In genomic region chr10:45372251-45372951, GRCh38 we compare ENCODE assay signal across 13 cellular contexts. TPM values are rescaled to one million over a fixed set of nuclear protein-coding genes. Genes with fewer than 3 reads are reported as not detected.
A peak's percentile ranks its signal among the peaks of the same experiment; 100 is the strongest.
DNase-seq lines count a peak whose midpoint lies in the region; ATAC-seq, FAIRE-seq and TF ChIP-seq lines count a peak whose summit lies in the region.
"Had no signal": no experiment of that assay in that cellular context is flagged by ENCODE, and none has a peak within 500 bp of the region (broad histone marks: within the 10 kb centered on the region; RNA-seq: fewer than 3 reads in every experiment).

No MANE protein-coding gene starts in this region.

- no peaks in the 10 kb centered on the region for H3K79me1 ChIP-seq in H1 (ENCODE audit: low read depth, low read length)

- H3K4me1 ChIP-seq in OCI-LY1 (ENCODE audit: insufficient read depth, low read length, severe bottlenecking) (peaks cover 67% of the 10 kb centered on the region), H1 (replicated peaks in 1 of 4; ENCODE audit: control insufficient read depth in 3 of 4, insufficient read depth in 4 of 4, low read length in 3 of 4) (peaks cover 0 to 8% (median 5%) of the 10 kb centered on the region in 4 experiments; a peak in 5 of 7 replicates)

- TF ChIP-seq EP300 in H1 (IDR thresholded peaks at IDR 0.05; ENCODE audit: borderline replicate concordance in 1 of 2, low read depth in 2 of 2, low read length in 2 of 2) = no peak

- CTCF ChIA-PET in activated CD8-positive, alpha-beta memory T cell treated with anti-CD3 and anti-CD28 coated beads, Interleukin-2, amount 10 ng/mL, durations not matched to agents 7 days and 5 days (lab: Charles Lee) = no interaction called here
- CTCF ChIA-PET in H1 (lab: Charles Lee; ENCODE audit: partially characterized antibody) = no interaction called here

- H3K9me3 ChIP-seq in OCI-LY1 (ENCODE audit: low read length) = no peaks in the 10 kb centered on the region
- no peaks in the 10 kb centered on the region for H3K9me3 ChIP-seq in H1 (ENCODE audit: insufficient read depth in 2 of 2, low read depth in 1 of 2, low read length in 1 of 2)
- H3K9me3 ChIP-seq: thoracic aorta had no signal

- peaks cover 41% of the 10 kb centered on the region for H3K36me3 ChIP-seq in OCI-LY1 (ENCODE audit: insufficient read depth, low read length)
- H3K36me3 ChIP-seq in H1 (ENCODE audit: control insufficient read depth in 2 of 4, insufficient read depth in 4 of 4, low read length in 3 of 4) = no peaks in the 10 kb centered on the region
- H3K36me3 ChIP-seq: thoracic aorta had no signal

- no peak overlapping the region for H3K4ac ChIP-seq in H1 (replicated peaks; ENCODE audit: insufficient read length, low read depth, low read length)

- no peak overlapping the region for H4K8ac ChIP-seq in H1 (ENCODE audit: extremely low read depth, insufficient read depth, low read length)

- H3K23me2 ChIP-seq in H1 (ENCODE audit: low read depth, low read length) = peaks cover 17% of the 10 kb centered on the region

- H3F3A ChIP-seq in OCI-LY1 (ENCODE audit: insufficient read depth, low read length) = peaks cover 6% of the 10 kb centered on the region; the same call in 1 of the 2 replicates

- H3K4me2 ChIP-seq in OCI-LY1 (ENCODE audit: low read length) = peak overlapping the region; percentile 95
- H3K4me2 ChIP-seq in H1 (ENCODE audit: insufficient read depth in 1 of 2, low read depth in 2 of 2, low read length in 2 of 2) = peak overlapping the region; percentile 77 to 91; a peak in 1 of 4 replicates

- no peak overlapping the region for H4K91ac ChIP-seq in H1 (replicated peaks; ENCODE audit: insufficient read length, low read length)

- H3K18ac ChIP-seq in H1 (ENCODE audit: extremely low read depth, low read length) = no peak overlapping the region

- TF ChIP-seq CTCF in OCI-LY1 (IDR thresholded peaks at IDR 0.05; ENCODE audit: low read length) = no peak
- no peak for TF ChIP-seq CTCF in H1 (IDR thresholded peaks at IDR 0.05; ENCODE audit: control extremely low read depth in 1 of 3, insufficient read depth in 1 of 3, low read depth in 1 of 3, low read length in 3 of 3)

- POLR2A ChIA-PET in H1 (lab: Charles Lee; ENCODE audit: partially characterized antibody) = no interaction called here

- no peak overlapping the region for H2BK120ac ChIP-seq in H1 (replicated peaks; ENCODE audit: low read depth, low read length)

- peak overlapping the region; percentile 98 for H3K4me3 ChIP-seq in OCI-LY1 (ENCODE audit: low read depth, low read length, poor library complexity, severe bottlenecking)
- H3K4me3 ChIP-seq in H1 (ENCODE audit: extremely low read depth in 1 of 4, insufficient read depth in 2 of 4, low read depth in 3 of 4, low read length in 4 of 4) = peak overlapping the region in 1 of 4 experiments; percentile 69; a peak in 1 of 8 replicates

- H3K14ac ChIP-seq in H1 (ENCODE audit: insufficient read length) = no peak overlapping the region

- no peak overlapping the region for H2BK5ac ChIP-seq in H1 (ENCODE audit: low read depth, low read length)

- no peak overlapping the region for H3K27ac Mint-ChIP-seq in activated CD8-positive, alpha-beta memory T cell treated with anti-CD3 and anti-CD28 coated beads, Interleukin-2, amount 10 ng/mL, durations not matched to agents 7 days and 5 days
- H3K27ac Mint-ChIP-seq in stimulated activated naive B cell treated with anti-CD40 and anti-IgM and Interleukin-4, amounts not matched to agents 10 μg/mL and 1 μg/mL and 100 μg/mL, for 72 hours = no peak overlapping the region

- H2BK12ac ChIP-seq in H1 (ENCODE audit: low read depth, low read length) = no peak overlapping the region

- H3K27ac ChIP-seq in OCI-LY1 (ENCODE audit: low read depth, low read length, poor library complexity, severe bottlenecking) (peak overlapping the region; percentile 100), H1 (ENCODE audit: low read depth, low read length) (no peak overlapping the region)
- H3K27ac ChIP-seq: thoracic aorta had no signal

- no peak overlapping the region for H3K23ac ChIP-seq in H1 (ENCODE audit: insufficient read length)

- no peak overlapping the region for H3K56ac ChIP-seq in H1 (replicated peaks; ENCODE audit: insufficient read length, low read depth, low read length)

- H3K9me2 ChIP-seq in OCI-LY1 (ENCODE audit: low read depth, low read length) = no peaks in the 10 kb centered on the region

- H3K9ac ChIP-seq in OCI-LY1 (ENCODE audit: low read length) (peak overlapping the region; percentile 93), H1 (replicated peaks in 1 of 4; ENCODE audit: extremely low read depth in 1 of 4, low read depth in 3 of 4, low read length in 3 of 4) (no peak overlapping the region)

- TF ChIP-seq POLR2A in H1 (IDR thresholded peaks at IDR 0.05; ENCODE audit: control extremely low read depth in 1 of 2, low read depth in 2 of 2, low read length in 2 of 2) (no peak), erythroblast (IDR thresholded peaks at IDR 0.05; ENCODE audit: low read length) (no peak), GM18505 (IDR thresholded peaks at IDR 0.05; ENCODE audit: borderline replicate concordance, extremely low read depth, insufficient read depth, insufficient read length) (no peak)

- H3K79me2 ChIP-seq in OCI-LY1 (ENCODE audit: insufficient read depth, low read length) = peaks cover 78% of the 10 kb centered on the region
- no peaks in the 10 kb centered on the region for H3K79me2 ChIP-seq in H1 (ENCODE audit: control insufficient read depth in 1 of 2, insufficient read depth in 2 of 2, low read length in 2 of 2)

- no peak overlapping the region for H2BK15ac ChIP-seq in H1 (ENCODE audit: low read length)

- no peaks in the 10 kb centered on the region for H3K27me3 ChIP-seq in OCI-LY1 (ENCODE audit: insufficient read depth, low read length)
- H3K27me3 ChIP-seq in H1 (replicated peaks in 1 of 4; ENCODE audit: control insufficient read depth in 3 of 4, extremely low read depth in 1 of 4, insufficient read depth in 3 of 4, low read length in 3 of 4) = peaks cover 8 to 42% (median 34%) of the 10 kb centered on the region in 4 experiments

- no peak for FAIRE-seq in H1 (lab: Jason Lieb, UNC)
- FAIRE-seq: G401.6, HTR-8/SVneo had no signal

- 84% methylated on average over 9 of the region's 9 CpGs; no CpG with 5 or more reads in 1 of the 2 experiments for WGBS in H1 (ENCODE audit: extremely low coverage in 1 of 2, insufficient coverage in 1 of 2, insufficient read length in 1 of 2, insufficient replicate concordance in 2 of 2, low coverage in 1 of 2, low lambda C conversion rate in 2 of 2, missing lambda C conversion rate in 1 of 2), 2 experiments

- H3K36me3 Mint-ChIP-seq in activated CD8-positive, alpha-beta memory T cell treated with anti-CD3 and anti-CD28 coated beads, Interleukin-2, amount 10 ng/mL, durations not matched to agents 7 days and 5 days = no peaks in the 10 kb centered on the region
- peaks cover 0 to 4% of the 10 kb centered on the region in 2 donors for H3K36me3 Mint-ChIP-seq in stimulated activated naive B cell treated with anti-CD40 and anti-IgM and Interleukin-4, amounts not matched to agents 10 μg/mL and 1 μg/mL and 100 μg/mL, for 72 hours

- no peak overlapping the region for H4K5ac ChIP-seq in H1 (ENCODE audit: insufficient read length, low read depth, low read length)

- H3K4me3 Mint-ChIP-seq in activated CD8-positive, alpha-beta memory T cell treated with anti-CD3 and anti-CD28 coated beads, Interleukin-2, amount 10 ng/mL, durations not matched to agents 7 days and 5 days = peak overlapping the region; percentile 79
- peak overlapping the region; percentile 92 to 98 for H3K4me3 Mint-ChIP-seq in stimulated activated naive B cell treated with anti-CD40 and anti-IgM and Interleukin-4, amounts not matched to agents 10 μg/mL and 1 μg/mL and 100 μg/mL, for 72 hours

- H4K20me1 ChIP-seq in OCI-LY1 (ENCODE audit: insufficient read depth, low read length) = 0 out of 2 replicates have a peak, but pooled peaks cover 3% of the 10 kb centered on the region
- no peaks in the 10 kb centered on the region for H4K20me1 ChIP-seq in H1 (replicated peaks in 1 of 2; ENCODE audit: control insufficient read depth in 1 of 2, insufficient read depth in 2 of 2, low read length in 2 of 2)

- H2BK20ac ChIP-seq in H1 (ENCODE audit: low read length) = no peak overlapping the region

- no peak overlapping the region for H2AFZ ChIP-seq in OCI-LY1 (ENCODE audit: low read length)
- no peak overlapping the region for H2AFZ ChIP-seq in H1 (ENCODE audit: low read length)

- peaks cover 74% of the 10 kb centered on the region for H3K27me3 Mint-ChIP-seq in activated CD8-positive, alpha-beta memory T cell treated with anti-CD3 and anti-CD28 coated beads, Interleukin-2, amount 10 ng/mL, durations not matched to agents 7 days and 5 days
- no peaks in the 10 kb centered on the region for H3K27me3 Mint-ChIP-seq in stimulated activated naive B cell treated with anti-CD40 and anti-IgM and Interleukin-4, amounts not matched to agents 10 μg/mL and 1 μg/mL and 100 μg/mL, for 72 hours

- no peak for DNase-seq in activated CD8-positive, alpha-beta memory T cell treated with anti-CD3 and anti-CD28 coated beads, Interleukin-2, amount 10 ng/mL, durations not matched to agents 7 days and 5 days
- DNase-seq in activated CD8-positive, alpha-beta memory T cell treated with anti-CD3 and anti-CD28 coated beads, Interleukin-2, amount 50 U/mL, for 48 hours = no peak
- no peak for DNase-seq in H1 (ENCODE audit: low read depth in 1 of 2, low spot score in 2 of 2)
- DNase-seq in stimulated activated naive B cell treated with anti-CD40 and anti-IgM and Interleukin-4, amounts not matched to agents 10 μg/mL and 1 μg/mL and 100 μg/mL, for 72 hours = no peak
- DNase-seq in erythroblast (lab: John Stamatoyannopoulos, UW) = no peak
- DNase-seq in NCI-H1092 (lab: John Stamatoyannopoulos, UW) = no peak

- ATAC-seq in activated CD8-positive, alpha-beta memory T cell treated with anti-CD3 and anti-CD28 coated beads, Interleukin-2, amount 10 ng/mL, durations not matched to agents 7 days and 5 days = no peak
- ATAC-seq in stimulated activated naive B cell treated with anti-CD40 and anti-IgM and Interleukin-4, amounts not matched to agents 10 μg/mL and 1 μg/mL and 100 μg/mL, for 72 hours (replicated peaks) = no peak
- ATAC-seq in GM18505 (IDR thresholded peaks at IDR 0.05; ENCODE audit: unreplicated experiment) = no peak

- no peak overlapping the region for H2AK5ac ChIP-seq in H1 (ENCODE audit: low read depth, low read length)

- peaks cover 19% of the 10 kb centered on the region for H3K4me1 Mint-ChIP-seq in activated CD8-positive, alpha-beta memory T cell treated with anti-CD3 and anti-CD28 coated beads, Interleukin-2, amount 10 ng/mL, durations not matched to agents 7 days and 5 days
- H3K4me1 Mint-ChIP-seq in stimulated activated naive B cell treated with anti-CD40 and anti-IgM and Interleukin-4, amounts not matched to agents 10 μg/mL and 1 μg/mL and 100 μg/mL, for 72 hours = peaks cover 50 to 93% of the 10 kb centered on the region in 2 donors

- no peaks in the 10 kb centered on the region for H3K9me3 Mint-ChIP-seq in activated CD8-positive, alpha-beta memory T cell treated with anti-CD3 and anti-CD28 coated beads, Interleukin-2, amount 10 ng/mL, durations not matched to agents 7 days and 5 days (ENCODE audit: low read depth)
- H3K9me3 Mint-ChIP-seq in stimulated activated naive B cell treated with anti-CD40 and anti-IgM and Interleukin-4, amounts not matched to agents 10 μg/mL and 1 μg/mL and 100 μg/mL, for 72 hours = no peaks in the 10 kb centered on the region

- TF ChIP-seq RAD21 in H1 (IDR thresholded peaks at IDR 0.05 in 1 of 2, conservative IDR thresholded peaks at IDR 0.05 in 1 of 2; ENCODE audit: low read depth in 2 of 2, low read length in 2 of 2) = no peak

RNA-seq across cellular contexts. Expression of gene ALOX5, which starts 1.6 kb away (rescaled TPM):
- 1 to 10 TPM; 1.9 to 8.9 TPM for total RNA-seq in activated CD8-positive, alpha-beta memory T cell treated with anti-CD3 and anti-CD28 coated beads, Interleukin-2, amount 10 ng/mL, durations not matched to agents 7 days and 5 days
- 1.2 and 1.6 TPM in 2 replicates for total RNA-seq in H1 (2021; fragmentation: NEBNext Ultra II Directional; extraction: Animal tissue kit (Norgen Biotek cat#: 25700))
- 3.8 and 7.7 TPM in 2 replicates for polyA plus RNA-seq in H1 (2011; rRNA removed)
- 4.7 TPM for polyA plus RNA-seq in H1 (2011; cell fraction: cytosol; rRNA removed)
- polyA plus RNA-seq in H1 (2011; cell fraction: nucleus; rRNA removed) = 21.0 TPM
- 2.4 to 5.1 TPM (median 3.2 TPM) in 4 replicates for polyA plus RNA-seq in H1 (2012, experiment 1 of 2)
- polyA plus RNA-seq in H1 (2012, experiment 2 of 2) = 1.1 TPM
- polyA plus RNA-seq in H1 (2013, experiment 1 of 2) = 2.0 TPM
- polyA plus RNA-seq in H1 (2013, experiment 2 of 2) = 2.0 TPM
- polyA minus RNA-seq in H1 (2011; rRNA and poly(A)+ RNA removed) = 2.5 and 3.4 TPM in 2 replicates
- 2.1 TPM for polyA minus RNA-seq in H1 (2011; cell fraction: cytosol; rRNA and poly(A)+ RNA removed)
- 6.6 TPM for polyA minus RNA-seq in H1 (2011; cell fraction: nucleus; rRNA and poly(A)+ RNA removed)

RNA-seq across cellular contexts. Expression of gene OR13A1, which starts 57.0 kb away (rescaled TPM):
- not detected for total RNA-seq in activated CD8-positive, alpha-beta memory T cell treated with anti-CD3 and anti-CD28 coated beads, Interleukin-2, amount 10 ng/mL, durations not matched to agents 7 days and 5 days
- not detected in 2 replicates for total RNA-seq in H1 (2021; fragmentation: NEBNext Ultra II Directional; extraction: Animal tissue kit (Norgen Biotek cat#: 25700))
- 0.35 and 0.53 TPM in 2 replicates for polyA plus RNA-seq in H1 (2011; rRNA removed)
- polyA plus RNA-seq in H1 (2011; cell fraction: cytosol; rRNA removed) = 0.27 TPM
- 1.3 TPM for polyA plus RNA-seq in H1 (2011; cell fraction: nucleus; rRNA removed)
- polyA plus RNA-seq in H1 (2012, experiment 1 of 2) = 0.06 to 0.19 TPM (median 0.17 TPM) in 3 of 4 replicates, not detected in the other
- not detected for polyA plus RNA-seq in H1 (2012, experiment 2 of 2)
- polyA plus RNA-seq in H1 (2013, experiment 1 of 2) = 0.02 TPM
- 0.04 TPM for polyA plus RNA-seq in H1 (2013, experiment 2 of 2)
- 0.39 and 0.66 TPM in 2 replicates for polyA minus RNA-seq in H1 (2011; rRNA and poly(A)+ RNA removed)
- 0.59 TPM for polyA minus RNA-seq in H1 (2011; cell fraction: cytosol; rRNA and poly(A)+ RNA removed)
- polyA minus RNA-seq in H1 (2011; cell fraction: nucleus; rRNA and poly(A)+ RNA removed) = 0.70 TPM
- total RNA-seq: left lobe of liver, renal cortical epithelial cell had no signal
